ENCODE assay signal across 19 cellular contexts in genomic region chr13:95360464-95361097, GRCh38.
"Had no signal": no experiment of that assay in that cellular context is flagged by ENCODE, and none has a peak within 500 bp of the region (broad histone marks: within the 10 kb centered on the region; RNA-seq: fewer than 3 reads in every experiment).

No MANE protein-coding gene starts in this region.

- H3K36me3 Mint-ChIP-seq: activated CD4-positive, alpha-beta memory T cell treated with anti-CD3 and anti-CD28 coated beads for 36 hours; activated naive CD8-positive, alpha-beta T cell treated with anti-CD3 and anti-CD28 coated beads, Interleukin-2, amount 10 ng/mL, durations not matched to agents 7 days and 5 days; natural killer cell treated with Interleukin-12 subunit alpha and Interleukin-12 subunit beta and Interleukin-15 and Interleukin-18, amount 100 ng/mL, for 72 hours had no signal

- H3K27ac ChIP-seq: coronary artery, epithelial cell of prostate, suprapubic skin, upper lobe of right lung had no signal

- H3K9me3 Mint-ChIP-seq: activated CD4-positive, alpha-beta memory T cell treated with anti-CD3 and anti-CD28 coated beads for 36 hours; activated T-cell treated with anti-CD3 and anti-CD28 coated beads, Interleukin-2, amount 50 U/mL, for 72 hours; natural killer cell treated with Interleukin-12 subunit alpha and Interleukin-12 subunit beta and Interleukin-15 and Interleukin-18, amount 100 ng/mL, for 72 hours; T-helper 2 cell treated with Interferon-gamma antibody and Interleukin-4, amounts not matched to agents 5 μg/mL and 100 μg/mL, for 36 hours had no signal

- DNase-seq: activated CD4-positive, alpha-beta memory T cell treated with anti-CD3 and anti-CD28 coated beads for 36 hours; activated CD4-positive, alpha-beta T cell treated with anti-CD3 and anti-CD28 coated beads for 1 hour; activated gamma-delta T cell treated with Interleukin-2 at 50 U/mL for 16 hours; activated naive CD8-positive, alpha-beta T cell treated with anti-CD3 and anti-CD28 coated beads, Interleukin-2, amount 10 ng/mL, durations not matched to agents 7 days and 5 days; activated T-cell treated with anti-CD3 and anti-CD28 coated beads, Interleukin-2, amount 50 U/mL, for 72 hours; aorta; caudate nucleus; effector CD8-positive, alpha-beta T cell; mammary epithelial cell; stimulated activated CD4-positive, alpha-beta T cell treated with anti-CD3 and anti-CD28 coated beads, Interleukin-4, amount 100 ng/mL, for 1 hour; stimulated activated CD8-positive, alpha-beta memory T cell treated with anti-CD3 and anti-CD28 coated beads, Interleukin-4, amount 100 ng/mL, for 48 hours; stimulated activated naive CD8-positive, alpha-beta T cell treated with anti-CD3 and anti-CD28 coated beads, Interleukin-15, Interleukin-2, amounts not matched to agents 100 U/mL and 50 U/mL, for 24 hours; SW 1271; upper lobe of right lung had no signal

- H3K4me3 Mint-ChIP-seq: activated CD4-positive, alpha-beta memory T cell treated with anti-CD3 and anti-CD28 coated beads for 36 hours; activated naive CD8-positive, alpha-beta T cell treated with anti-CD3 and anti-CD28 coated beads, Interleukin-2, amount 10 ng/mL, durations not matched to agents 7 days and 5 days; activated T-cell treated with anti-CD3 and anti-CD28 coated beads, Interleukin-2, amount 50 U/mL, for 72 hours; natural killer cell treated with Interleukin-12 subunit alpha and Interleukin-12 subunit beta and Interleukin-15 and Interleukin-18, amount 100 ng/mL, for 72 hours; T-helper 2 cell treated with Interferon-gamma antibody and Interleukin-4, amounts not matched to agents 5 μg/mL and 100 μg/mL, for 36 hours had no signal

- H3K9me3 ChIP-seq: suprapubic skin, upper lobe of right lung had no signal

- ATAC-seq: activated T-cell treated with anti-CD3 and anti-CD28 coated beads, Interleukin-2, amount 50 U/mL, for 72 hours; natural killer cell treated with Interleukin-12 subunit alpha and Interleukin-12 subunit beta and Interleukin-15 and Interleukin-18, amount 100 ng/mL, for 72 hours; stimulated activated naive CD8-positive, alpha-beta T cell treated with anti-CD3 and anti-CD28 coated beads, Interleukin-15, Interleukin-2, amounts not matched to agents 100 U/mL and 50 U/mL, for 24 hours; upper lobe of right lung had no signal

- H3K4me1 ChIP-seq: suprapubic skin, upper lobe of right lung had no signal

- H3K27me3 ChIP-seq: upper lobe of right lung had no signal

- H3K36me3 ChIP-seq: suprapubic skin, upper lobe of right lung had no signal

- H3K4me3 ChIP-seq: coronary artery, suprapubic skin, upper lobe of right lung had no signal

- H3K4me1 Mint-ChIP-seq: activated naive CD8-positive, alpha-beta T cell treated with anti-CD3 and anti-CD28 coated beads, Interleukin-2, amount 10 ng/mL, durations not matched to agents 7 days and 5 days had no signal

- H3K27ac Mint-ChIP-seq: activated CD4-positive, alpha-beta memory T cell treated with anti-CD3 and anti-CD28 coated beads for 36 hours; activated naive CD8-positive, alpha-beta T cell treated with anti-CD3 and anti-CD28 coated beads, Interleukin-2, amount 10 ng/mL, durations not matched to agents 7 days and 5 days; activated T-cell treated with anti-CD3 and anti-CD28 coated beads, Interleukin-2, amount 50 U/mL, for 72 hours; natural killer cell treated with Interleukin-12 subunit alpha and Interleukin-12 subunit beta and Interleukin-15 and Interleukin-18, amount 100 ng/mL, for 72 hours; T-helper 2 cell treated with Interferon-gamma antibody and Interleukin-4, amounts not matched to agents 5 μg/mL and 100 μg/mL, for 36 hours had no signal
